In genomic region chr2:174336403-174337336, GRCh38 we compare ENCODE assay signal across 8 cellular contexts. TPM values are rescaled to one million over a fixed set of nuclear protein-coding genes. Genes with fewer than 3 reads are reported as not detected.
DNase-seq lines count a peak whose midpoint lies in the region; ATAC-seq and TF ChIP-seq lines count a peak whose summit lies in the region.

No MANE protein-coding gene starts in this region.

- no TSS peak for BruUV-seq in HCT116 (replicated peaks; lab: Mats Ljungman, UMichigan)

- TF ChIP-seq POLR2A in HCT116 (IDR thresholded peaks at IDR 0.05; ENCODE audit: borderline replicate concordance, extremely low read depth, insufficient read depth, insufficient read length) = no peak
- TF ChIP-seq POLR2A in testis (IDR thresholded peaks at IDR 0.05) = no peak

- H3K4me1 ChIP-seq in HCT116 (ENCODE audit: control insufficient read depth in 1 of 2, insufficient read depth in 2 of 2, low read length in 2 of 2) = peaks cover 2 to 27% of the 10 kb centered on the region in 2 experiments; a peak in 2 of 4 replicates
- peaks cover 13% of the 10 kb centered on the region for H3K4me1 ChIP-seq in testis

- no peaks in the 10 kb centered on the region for H3K79me2 ChIP-seq in HCT116 (ENCODE audit: insufficient read depth, low read length)

- H3K27ac ChIP-seq in HCT116 (ENCODE audit: low read depth, low read length) = peak overlapping the region; percentile 71
- H3K27ac ChIP-seq in testis = no peak overlapping the region

- intact Hi-C loops in HCT116 (cut with micrococcal nuclease) = loop anchor here (1.0 to 10.0 kb wide), 3 partner anchors 89 to 372 kb away; partner anchors contain the start of genes OLA1 and SP3
- intact Hi-C loops in testis (cut with DNase I; ENCODE audit: low total_unique reads) = no loop called here

- no peaks in the 10 kb centered on the region for H3K9me2 ChIP-seq in HCT116 (ENCODE audit: insufficient read depth)

- CTCF ChIA-PET in HCT116 (lab: Charles Lee) = interaction anchor here (0.6 to 1.3 kb wide), 6 partner anchors 11 to 936 kb away, joined by 3 to 5 read pairs (median 3); no protein-coding TSS in a partner anchor

- 3 to 4% methylated on average over 7 to 95 of the region's 113 CpGs for WGBS in testis, 2 donors

- H3K27me3 ChIP-seq in HCT116 (ENCODE audit: insufficient read depth, low read length) (no peaks in the 10 kb centered on the region), testis (peaks cover 18% of the 10 kb centered on the region)

- H3K36me3 ChIP-seq in HCT116 (ENCODE audit: control insufficient read depth in 1 of 2, insufficient read depth in 2 of 2, low read length in 2 of 2) = no peaks in the 10 kb centered on the region
- no peaks in the 10 kb centered on the region for H3K36me3 ChIP-seq in testis (ENCODE audit: low read depth, missing control alignments)

- peak overlapping the region; percentile 39 for H3K9ac ChIP-seq in HCT116 (ENCODE audit: low read length)

- POLR2A ChIA-PET in HCT116 (lab: Charles Lee) = interaction anchor here (0.6 to 1.2 kb wide), 3 partner anchors 12 to 397 kb away, joined by 3 to 6 read pairs (median 4); partner anchors contain the start of gene OLA1

- TF ChIP-seq CTCF in HCT116 (IDR thresholded peaks at IDR 0.05 in 2 of 3, conservative IDR thresholded peaks at IDR 0.05 in 1 of 3; ENCODE audit: borderline replicate concordance in 1 of 3, insufficient read depth in 1 of 3, low read depth in 2 of 3, low read length in 2 of 3) = peak; percentile 11 to 52 (median 28); a peak in 3 of 6 replicates
- no peak for TF ChIP-seq CTCF in testis (IDR thresholded peaks at IDR 0.05)

- ATAC-seq in HCT116 = peak; percentile 85
- ATAC-seq in HG03460 (IDR thresholded peaks at IDR 0.05; ENCODE audit: unreplicated experiment) = no peak

- RAD21 ChIA-PET in HCT116 (lab: Charles Lee; ENCODE audit: low non-redundant PET in 1 of 2, low total read pairs in 2 of 2, uncharacterized antibody in 2 of 2, unreplicated experiment in 2 of 2) = no interaction called here

- H3K9me3 ChIP-seq in HCT116 (ENCODE audit: control insufficient read depth in 1 of 2, insufficient read depth in 1 of 2, low read depth in 1 of 2, low read length in 2 of 2) = no peaks in the 10 kb centered on the region
- H3K9me3 ChIP-seq in testis = no peaks in the 10 kb centered on the region

- H2AFZ ChIP-seq in HCT116 (ENCODE audit: low read depth, low read length, poor library complexity, severe bottlenecking) = no peak overlapping the region

- no peaks in the 10 kb centered on the region for H4K20me1 ChIP-seq in HCT116 (ENCODE audit: insufficient read depth)

- peak; percentile 10; the same call in 1 of the 2 replicates for TF ChIP-seq RAD21 in HCT116 (IDR thresholded peaks at IDR 0.05; ENCODE audit: low read depth)

- H3K4me2 ChIP-seq in HCT116 (ENCODE audit: low read length) = peak overlapping the region; percentile 89

- DNase-seq in ELR (ENCODE audit: low read depth) (peak; percentile 61), HCT116 (ENCODE audit: low read depth, low spot score) (peak; percentile 48), NCI-H510A (lab: John Stamatoyannopoulos, UW) (peak; percentile 89), iPS-NIHi11 (ENCODE audit: low spot score) (peak; percentile 69), testis (no peak), superior temporal gyrus (ENCODE audit: extremely low spot score) (no peak)
- DNase-seq in activated naive CD4-positive, alpha-beta T cell treated with anti-CD3 and anti-CD28 coated beads, Interleukin-2, amount 50 U/mL, for 16 hours = peak; percentile 43

- peak overlapping the region; percentile 56 to 64 for H3K4me3 ChIP-seq in HCT116 (replicated peaks in 1 of 2; ENCODE audit: low read depth in 1 of 2, low read length in 2 of 2)
- H3K4me3 ChIP-seq in testis = peak overlapping the region; percentile 44 to 46

TF ChIP-seq in HCT116, 20 proteins besides CTCF, POLR2A, EP300 and RAD21:
- TF ChIP-seq, protein P1, sequence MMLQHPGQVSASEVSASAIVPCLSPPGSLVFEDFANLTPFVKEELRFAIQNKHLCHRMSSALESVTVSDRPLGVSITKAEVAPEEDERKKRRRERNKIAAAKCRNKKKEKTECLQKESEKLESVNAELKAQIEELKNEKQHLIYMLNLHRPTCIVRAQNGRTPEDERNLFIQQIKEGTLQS (IDR thresholded peaks at IDR 0.05) = no peak
- TF ChIP-seq CBX3 (IDR thresholded peaks at IDR 0.05; ENCODE audit: low read depth) (peak; percentile 42), SP1 (IDR thresholded peaks at IDR 0.05; ENCODE audit: low read depth) (no peak), ZNF274 (IDR thresholded peaks at IDR 0.05; ENCODE audit: low read depth, low read length) (no peak), ZBTB33 (IDR thresholded peaks at IDR 0.05; ENCODE audit: extremely low read depth, insufficient replicate concordance, low read length) (no peak), ZFX (IDR thresholded peaks at IDR 0.05) (peak; percentile 91), JUND (IDR thresholded peaks at IDR 0.05) (no peak), FOSL1 (IDR thresholded peaks at IDR 0.05; ENCODE audit: low read depth) (no peak), EZH2 (IDR thresholded peaks at IDR 0.05) (no peak), EZH2phosphoT487 (IDR thresholded peaks at IDR 0.05; ENCODE audit: borderline replicate concordance) (no peak), POLR2AphosphoS5 (IDR thresholded peaks at IDR 0.05; ENCODE audit: low read depth, low read length) (no peak), ELF1 (IDR thresholded peaks at IDR 0.05; ENCODE audit: borderline replicate concordance, low read depth) (no peak), YY1 (IDR thresholded peaks at IDR 0.05; ENCODE audit: extremely low read depth, insufficient replicate concordance, low read depth, low read length) (peak; percentile 83), REST (IDR thresholded peaks at IDR 0.05; ENCODE audit: low read depth) (no peak), TCF7L2 (IDR thresholded peaks at IDR 0.05; ENCODE audit: borderline replicate concordance, extremely low read depth, insufficient read depth, insufficient read length) (no peak)
- TF ChIP-seq, protein P2, sequence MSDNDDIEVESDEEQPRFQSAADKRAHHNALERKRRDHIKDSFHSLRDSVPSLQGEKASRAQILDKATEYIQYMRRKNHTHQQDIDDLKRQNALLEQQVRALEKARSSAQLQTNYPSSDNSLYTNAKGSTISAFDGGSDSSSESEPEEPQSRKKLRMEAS (IDR thresholded peaks at IDR 0.05) = peak; percentile 92

RNA-seq across cellular contexts. Expression of gene SP9, which starts 1.9 kb away (rescaled TPM):
- total RNA-seq in HCT116 (2021; ENCODE audit: unreplicated experiment) = 0.69 TPM
- polyA plus RNA-seq in HCT116 (2012) = 0.24 and 0.35 TPM in 2 replicates
- 1 to 10 TPM in 1 of 2 donors, under 1 TPM in 1; 0.74 to 1.5 TPM for total RNA-seq in testis
- polyA plus RNA-seq in testis (ENCODE audit: insufficient read depth, low read depth, low replicate concordance) = 0.74 TPM

RNA-seq across cellular contexts. Expression of gene SCRN3, which starts 58.9 kb away (rescaled TPM):
- total RNA-seq in HCT116 (2021; ENCODE audit: unreplicated experiment) (7.7 TPM), testis (10 to 100 TPM; 20.2 to 29.1 TPM)
- polyA plus RNA-seq in HCT116 (2012) = 3.3 and 6.5 TPM in 2 replicates
- polyA plus RNA-seq in testis (ENCODE audit: insufficient read depth, low read depth, low replicate concordance) = 18.3 TPM

Comparison
In these comparisons a context has a peak if more than half of its experiments do, and no peak if none do; other contexts are left out.
1. DNase-seq: peak in ELR (single experiment), HCT116 (single experiment), NCI-H510A (single experiment), activated naive CD4-positive, alpha-beta T cell treated with anti-CD3 and anti-CD28 coated beads, Interleukin-2, amount 50 U/mL, for 16 hours (single experiment) and iPS-NIHi11 (single experiment); none in testis (single experiment) and superior temporal gyrus (single experiment).
2. CTCF ChIP-seq: peak in HCT116 (3 of 3); none in testis (0 of 3).